ENCODE assay signal across 8 cellular contexts in the genomic region with DNA sequence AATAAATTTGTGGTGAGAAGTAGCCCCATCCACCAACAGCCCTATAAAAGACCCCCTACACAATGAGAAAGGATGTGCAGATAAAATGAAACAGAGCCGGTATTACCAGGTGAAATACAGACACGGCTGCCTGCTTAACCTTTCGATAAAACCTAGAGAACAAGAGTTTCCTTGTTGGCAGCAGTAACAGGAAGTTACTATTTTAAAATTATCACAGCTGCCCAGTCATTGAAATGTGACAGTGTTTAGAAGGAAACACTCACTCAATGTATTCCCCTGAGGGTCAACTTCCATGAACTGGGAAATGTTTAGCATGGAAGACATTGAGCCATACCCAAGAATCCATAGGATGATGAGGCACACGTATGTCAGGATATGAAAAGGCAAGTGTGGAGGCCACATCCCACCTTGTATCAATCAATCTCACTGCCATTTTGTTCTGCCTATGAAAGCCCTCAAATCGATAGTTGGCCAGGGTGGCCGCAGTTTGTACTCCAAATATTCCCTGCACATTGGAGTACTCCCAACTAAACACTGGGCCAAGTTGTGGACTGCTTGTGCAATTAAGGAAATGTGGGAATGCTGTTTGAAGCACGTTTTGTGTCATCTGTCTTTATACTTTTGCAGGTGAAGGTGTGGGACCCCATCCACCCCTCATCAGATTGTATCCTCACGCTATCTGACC. TPM values are rescaled to one million over a fixed set of nuclear protein-coding genes. Genes with fewer than 3 reads are reported as not detected.
"Had no signal": no experiment of that assay in that cellular context is flagged by ENCODE, and none has a peak within 500 bp of the region (broad histone marks: within the 10 kb centered on the region; RNA-seq: fewer than 3 reads in every experiment).

No MANE protein-coding gene starts in this region.

RNA-seq across cellular contexts. Expression of a gene that starts 41.6 kb away (rescaled TPM):
- total RNA-seq: LHCN-M2, MCF 10A, NCI-H460, OCI-LY7, PC-9, Right ventricle myocardium inferior, RPMI7951, SJSA1 had no signal
